2 cellular contexts compared by ENCODE assay signal in genomic region chr11:88051386-88051785, GRCh38.
TF ChIP-seq lines count a peak whose summit lies in the region.

No MANE protein-coding gene starts in this region.

TF ChIP-seq in H1, 55 proteins besides CTCF, POLR2A, EP300 and RAD21 (continued from another document):
- TF ChIP-seq ATF2 (IDR thresholded peaks at IDR 0.05; ENCODE audit: low read length): no peak
- TF ChIP-seq SP1 (IDR thresholded peaks at IDR 0.05; ENCODE audit: low read depth, low read length): no peak
- TF ChIP-seq BCL11A (IDR thresholded peaks at IDR 0.05; ENCODE audit: low read depth in 2 of 2, low read length in 2 of 2): no peak
- no peak for TF ChIP-seq RNF2 (IDR thresholded peaks at IDR 0.05; ENCODE audit: borderline replicate concordance, low read depth, low read length, missing control alignments, poor library complexity, severe bottlenecking)
- no peak for TF ChIP-seq FOSL1 (IDR thresholded peaks at IDR 0.05; ENCODE audit: insufficient read depth, low read depth, low read length)
- no peak for TF ChIP-seq SP4 (IDR thresholded peaks at IDR 0.05; ENCODE audit: low read length)
- no peak for TF ChIP-seq ZNF274 (IDR thresholded peaks at IDR 0.05; ENCODE audit: borderline replicate concordance, extremely low read depth, low read length)
- TF ChIP-seq SP2 (IDR thresholded peaks at IDR 0.05; ENCODE audit: low read length): no peak

TF ChIP-seq in HepG2, 621 proteins besides CTCF, POLR2A, EP300 and RAD21 (continued from another document):
- TF ChIP-seq, protein P1, sequence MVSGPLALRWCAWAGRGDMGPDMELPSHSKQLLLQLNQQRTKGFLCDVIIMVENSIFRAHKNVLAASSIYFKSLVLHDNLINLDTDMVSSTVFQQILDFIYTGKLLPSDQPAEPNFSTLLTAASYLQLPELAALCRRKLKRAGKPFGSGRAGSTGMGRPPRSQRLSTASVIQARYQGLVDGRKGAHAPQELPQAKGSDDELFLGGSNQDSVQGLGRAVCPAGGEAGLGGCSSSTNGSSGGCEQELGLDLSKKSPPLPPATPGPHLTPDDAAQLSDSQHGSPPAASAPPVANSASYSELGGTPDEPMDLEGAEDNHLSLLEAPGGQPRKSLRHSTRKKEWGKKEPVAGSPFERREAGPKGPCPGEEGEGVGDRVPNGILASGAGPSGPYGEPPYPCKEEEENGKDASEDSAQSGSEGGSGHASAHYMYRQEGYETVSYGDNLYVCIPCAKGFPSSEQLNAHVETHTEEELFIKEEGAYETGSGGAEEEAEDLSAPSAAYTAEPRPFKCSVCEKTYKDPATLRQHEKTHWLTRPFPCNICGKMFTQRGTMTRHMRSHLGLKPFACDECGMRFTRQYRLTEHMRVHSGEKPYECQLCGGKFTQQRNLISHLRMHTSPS (CRISPR knock-in tag; IDR thresholded peaks at IDR 0.05; ENCODE audit: low read depth): no peak
